In genomic region chr5:74765929-74766328, GRCh38 we compare ENCODE assay signal across 8 cellular contexts. TPM values are rescaled to one million over a fixed set of nuclear protein-coding genes. Genes with fewer than 3 reads are reported as not detected.
DNase-seq lines count a peak whose midpoint lies in the region; ATAC-seq and TF ChIP-seq lines count a peak whose summit lies in the region.

No MANE protein-coding gene starts in this region.

- H3K27ac ChIP-seq in SJCRH30, result no peak overlapping the region; the same call in 1 of the 2 replicates

- H3K9me3 ChIP-seq in SJCRH30 (replicated peaks), result no peaks in the 10 kb centered on the region

- TF ChIP-seq CTCF in GM12864 (IDR thresholded peaks at IDR 0.05; ENCODE audit: low read depth, low read length, missing control alignments) (no peak), fibroblast of pulmonary artery (IDR thresholded peaks at IDR 0.05; ENCODE audit: low read length, missing control alignments) (no peak)

- peaks cover 32% of the 10 kb centered on the region for H3K36me3 ChIP-seq in SJCRH30

- DNase-seq in GM12864 (ENCODE audit: low read depth), result no peak
- no peak for DNase-seq in SJCRH30
- no peak for DNase-seq in fibroblast of pulmonary artery (ENCODE audit: low read depth)
- peak; percentile 15 for DNase-seq in retina
- DNase-seq in glomerular visceral epithelial cell (ENCODE audit: extremely low spot score), result no peak
- DNase-seq in NCI-H1105 (lab: John Stamatoyannopoulos, UW), result no peak

- H3K4me3 ChIP-seq in GM12864 (ENCODE audit: low read depth, low read length), result peak overlapping the region; percentile 82
- peak overlapping the region; percentile 91 for H3K4me3 ChIP-seq in SJCRH30
- peak overlapping the region; percentile 99 for H3K4me3 ChIP-seq in fibroblast of pulmonary artery (replicated peaks; ENCODE audit: low read depth, low read length)

- H3K4me1 ChIP-seq in SJCRH30, result peaks cover 13% of the 10 kb centered on the region

- H3K27me3 ChIP-seq in SJCRH30, result no peaks in the 10 kb centered on the region

- ATAC-seq in GM21515 (IDR thresholded peaks at IDR 0.05; ENCODE audit: unreplicated experiment) (no peak), HG03135 (IDR thresholded peaks at IDR 0.05; ENCODE audit: unreplicated experiment) (no peak)

RNA-seq across cellular contexts. Expression of gene GFM2, which starts 1.0 kb away (rescaled TPM):
- 67.7 and 73.2 TPM in 2 replicates for total RNA-seq in SJCRH30 (2014; rRNA removed; shearing (Covaris generic))

RNA-seq across cellular contexts. Expression of gene NSA2, which starts 1.1 kb away (rescaled TPM):
- 162 and 188 TPM in 2 replicates for total RNA-seq in SJCRH30 (2014; rRNA removed; shearing (Covaris generic))
